19 cellular contexts compared by ENCODE assay signal in genomic region chr6:15171026-15171425, GRCh38.
DNase-seq lines count a peak whose midpoint lies in the region; ATAC-seq and TF ChIP-seq lines count a peak whose summit lies in the region.
"Had no signal": no experiment of that assay in that cellular context is flagged by ENCODE, and none has a peak within 500 bp of the region (broad histone marks: within the 10 kb centered on the region; RNA-seq: fewer than 3 reads in every experiment).

No MANE protein-coding gene starts in this region.

- H3K79me2 ChIP-seq in MM.1S (ENCODE audit: low read length): no peaks in the 10 kb centered on the region

- CTCF ChIA-PET in activated CD4-positive, alpha-beta T cell treated with anti-CD3 and anti-CD28 coated beads for 36 hours (lab: Charles Lee): no interaction called here

- no peak for DNase-seq in activated CD4-positive, alpha-beta T cell treated with anti-CD3 and anti-CD28 coated beads for 36 hours
- DNase-seq in activated CD4-positive, alpha-beta T cell treated with anti-CD3 and anti-CD28 coated beads, Interleukin-2, amount 50 U/mL, for 48 hours: no peak
- peak; percentile 7 for DNase-seq in MM.1S
- DNase-seq in WERI-Rb-1: peak; percentile 74
- peak; percentile 31 for DNase-seq in retina
- DNase-seq in upper lobe of right lung: no peak
- no peak for DNase-seq in inferior parietal cortex (ENCODE audit: extremely low spot score)
- DNase-seq: Calu3; CD4-positive, alpha-beta memory T cell; MG63; NCI-H1092 treated with DMSO at 0.1 percent for 48 hours; NCI-H1694; NCI-H2107; NCI-H345; NCI-H69; Peyer's patch; SHP77 treated with DMSO at 0.1 percent for 48 hours had no signal

- intact Hi-C loops in activated CD4-positive, alpha-beta T cell treated with anti-CD3 and anti-CD28 coated beads for 36 hours (cut with DNase I, micrococcal nuclease): no loop called here
- intact Hi-C loops in upper lobe of right lung (cut with DNase I): no loop called here

- H3K4me3 ChIP-seq in MM.1S (ENCODE audit: low read length) (no peak overlapping the region), WERI-Rb-1 (ENCODE audit: low read depth, low read length) (peak overlapping the region; percentile 1; the same call in 1 of the 2 replicates), upper lobe of right lung (no peak overlapping the region)
- H3K4me3 ChIP-seq: MG63, Peyer's patch had no signal

- H4K20me1 ChIP-seq in MM.1S (ENCODE audit: insufficient read depth, low read length): no peaks in the 10 kb centered on the region

- no peaks in the 10 kb centered on the region for H3K36me3 Mint-ChIP-seq in activated CD4-positive, alpha-beta T cell treated with anti-CD3 and anti-CD28 coated beads for 36 hours (ENCODE audit: low read depth)
- H3K36me3 Mint-ChIP-seq: CD4-positive, alpha-beta memory T cell had no signal

- peak overlapping the region; percentile 19; the same call in 1 of the 2 replicates for H3K4me2 ChIP-seq in MM.1S (ENCODE audit: low read depth, low read length)

- H3K27me3 ChIP-seq in MM.1S (replicated peaks; ENCODE audit: insufficient read depth, low read length): no peaks in the 10 kb centered on the region
- no peaks in the 10 kb centered on the region for H3K27me3 ChIP-seq in WERI-Rb-1 (ENCODE audit: insufficient read depth, low read depth, severe bottlenecking)
- no peaks in the 10 kb centered on the region for H3K27me3 ChIP-seq in upper lobe of right lung
- H3K27me3 ChIP-seq: MG63, Peyer's patch had no signal

- no peaks in the 10 kb centered on the region for H3K9me2 ChIP-seq in MM.1S (replicated peaks; ENCODE audit: insufficient read depth, low read length)

- TF ChIP-seq CTCF in MM.1S (IDR thresholded peaks at IDR 0.05; ENCODE audit: low read length) (no peak), WERI-Rb-1 (IDR thresholded peaks at IDR 0.05; ENCODE audit: low read depth, low read length) (no peak), upper lobe of right lung (IDR thresholded peaks at IDR 0.05) (no peak)

- no peak overlapping the region for H3K4me3 Mint-ChIP-seq in activated CD4-positive, alpha-beta T cell treated with anti-CD3 and anti-CD28 coated beads for 36 hours
- H3K4me3 Mint-ChIP-seq: CD4-positive, alpha-beta memory T cell had no signal

- H3K36me3 ChIP-seq in MM.1S (replicated peaks; ENCODE audit: insufficient read depth, low read length) (no peaks in the 10 kb centered on the region), WERI-Rb-1 (no peaks in the 10 kb centered on the region), upper lobe of right lung (no peaks in the 10 kb centered on the region)
- H3K36me3 ChIP-seq: MG63, Peyer's patch had no signal

- H3K27ac ChIP-seq in MM.1S (ENCODE audit: low read length): 0 out of 2 replicates have a peak overlapping the region, but pooled peaks have one; percentile 2
- peak overlapping the region; percentile 40 for H3K27ac ChIP-seq in WERI-Rb-1
- H3K27ac ChIP-seq in upper lobe of right lung: no peak overlapping the region
- H3K27ac ChIP-seq: Peyer's patch had no signal

- H3K9me3 ChIP-seq in MM.1S (replicated peaks; ENCODE audit: insufficient read depth, low read length) (no peaks in the 10 kb centered on the region), WERI-Rb-1 (ENCODE audit: severe bottlenecking) (no peaks in the 10 kb centered on the region), upper lobe of right lung (no peaks in the 10 kb centered on the region)
- H3K9me3 ChIP-seq: MG63, Peyer's patch had no signal

- H3K9me3 Mint-ChIP-seq in activated CD4-positive, alpha-beta T cell treated with anti-CD3 and anti-CD28 coated beads for 36 hours (ENCODE audit: low read depth): no peaks in the 10 kb centered on the region
- H3K9me3 Mint-ChIP-seq: CD4-positive, alpha-beta memory T cell had no signal

- ATAC-seq in activated CD4-positive, alpha-beta T cell treated with anti-CD3 and anti-CD28 coated beads for 36 hours: peak; percentile 36
- ATAC-seq in upper lobe of right lung (no peak), HG03097 (IDR thresholded peaks at IDR 0.05; ENCODE audit: low FRiP score, unreplicated experiment) (no peak)
- ATAC-seq: SK-N-SH treated with all-trans-retinoic acid at 6 μM for 48 hours had no signal

- no peak overlapping the region for H2AFZ ChIP-seq in MM.1S (ENCODE audit: low read length)

- H3F3A ChIP-seq in MM.1S (ENCODE audit: insufficient read depth, low read length): no peaks in the 10 kb centered on the region

- no peak overlapping the region for H3K9ac ChIP-seq in MM.1S (ENCODE audit: low read length)

- no peak overlapping the region for H3K27ac Mint-ChIP-seq in activated CD4-positive, alpha-beta T cell treated with anti-CD3 and anti-CD28 coated beads for 36 hours
- H3K27ac Mint-ChIP-seq: CD4-positive, alpha-beta memory T cell had no signal

- no peaks in the 10 kb centered on the region for H3K4me1 Mint-ChIP-seq in activated CD4-positive, alpha-beta T cell treated with anti-CD3 and anti-CD28 coated beads for 36 hours
- H3K4me1 Mint-ChIP-seq: CD4-positive, alpha-beta memory T cell had no signal

- H3K4me1 ChIP-seq in MM.1S (ENCODE audit: low read length): no peaks in the 10 kb centered on the region
- no peaks in the 10 kb centered on the region for H3K4me1 ChIP-seq in upper lobe of right lung
- H3K4me1 ChIP-seq: Peyer's patch had no signal

- peaks cover 2% of the 10 kb centered on the region for H3K27me3 Mint-ChIP-seq in activated CD4-positive, alpha-beta T cell treated with anti-CD3 and anti-CD28 coated beads for 36 hours
- H3K27me3 Mint-ChIP-seq: CD4-positive, alpha-beta memory T cell had no signal

- POLR2A ChIA-PET in activated CD4-positive, alpha-beta T cell treated with anti-CD3 and anti-CD28 coated beads for 36 hours (lab: Charles Lee): no interaction called here

Comparison
In these comparisons a context has a peak if more than half of its experiments do, and no peak if none do; other contexts are left out.
1. DNase-seq: peak in MM.1S (single experiment), WERI-Rb-1 (single experiment) and retina (single experiment); none in activated CD4-positive, alpha-beta T cell treated with anti-CD3 and anti-CD28 coated beads for 36 hours (single experiment), activated CD4-positive, alpha-beta T cell treated with anti-CD3 and anti-CD28 coated beads, Interleukin-2, amount 50 U/mL, for 48 hours (0 of 2), upper lobe of right lung (single experiment) and inferior parietal cortex (single experiment).